ENCODE assay signal across 1 cellular context in genomic region chr12:27246141-27246540, GRCh38.
TF ChIP-seq lines count a peak whose summit lies in the region.

No MANE protein-coding gene starts in this region.

TF ChIP-seq in GM12878, 131 proteins besides CTCF, POLR2A, EP300 and RAD21 (continued from another document):
- TF ChIP-seq REST (IDR thresholded peaks at IDR 0.05; ENCODE audit: low read depth, low read length) (no peak), JUND (IDR thresholded peaks at IDR 0.05; ENCODE audit: low read depth, low read length) (no peak), CHD1 (IDR thresholded peaks at IDR 0.05; ENCODE audit: low read depth, low read length) (0 out of 2 replicates have a peak, but pooled peaks have one; percentile 46)
